ENCODE assay signal across 8 cellular contexts in genomic region chr17:75011788-75012319, GRCh38. TPM values are rescaled to one million over a fixed set of nuclear protein-coding genes. Genes with fewer than 3 reads are reported as not detected.
A peak's percentile ranks its signal among the peaks of the same experiment; 100 is the strongest.
DNase-seq lines count a peak whose midpoint lies in the region; TF ChIP-seq lines count a peak whose summit lies in the region.

No MANE protein-coding gene starts in this region.

- no peak for TF ChIP-seq POLR2A in prostate gland (IDR thresholded peaks at IDR 0.05)

- H3K4me1 ChIP-seq in ascending aorta (peaks cover 4 to 18% of the 10 kb centered on the region in 2 donors), hepatocyte (ENCODE audit: insufficient read depth) (peaks cover 12% of the 10 kb centered on the region), prostate gland (replicated peaks) (peaks cover 5% of the 10 kb centered on the region)

- H3K27me3 ChIP-seq in ascending aorta = no peaks in the 10 kb centered on the region
- H3K27me3 ChIP-seq in hepatocyte = no peaks in the 10 kb centered on the region
- no peaks in the 10 kb centered on the region for H3K27me3 ChIP-seq in prostate gland (replicated peaks; ENCODE audit: insufficient read depth)

- H4K20me1 ChIP-seq in hepatocyte (ENCODE audit: insufficient read depth, poor library complexity, severe bottlenecking) = no peaks in the 10 kb centered on the region

- H3K9me3 ChIP-seq in ascending aorta = no peaks in the 10 kb centered on the region
- H3K9me3 ChIP-seq in hepatocyte (ENCODE audit: low read depth) = no peaks in the 10 kb centered on the region
- H3K9me3 ChIP-seq in prostate gland = no peaks in the 10 kb centered on the region

- peaks cover 17% of the 10 kb centered on the region for H3K79me2 ChIP-seq in hepatocyte

- H3K36me3 ChIP-seq in ascending aorta (peaks cover 0 to 5% of the 10 kb centered on the region in 2 donors), hepatocyte (replicated peaks; ENCODE audit: insufficient read depth, low read depth) (no peaks in the 10 kb centered on the region), prostate gland (no peaks in the 10 kb centered on the region)

- H3K4me3 ChIP-seq in ascending aorta = peak overlapping the region; percentile 68 to 88
- peak overlapping the region; percentile 28 for H3K4me3 ChIP-seq in hepatocyte
- H3K4me3 ChIP-seq in prostate gland = peak overlapping the region; percentile 57 to 62

- WGBS in hepatocyte (ENCODE audit: low lambda C conversion rate, missing lambda C conversion rate) = 41% methylated on average over 11 of the region's 11 CpGs
- WGBS in prostate gland = 10% methylated on average over 11 of the region's 11 CpGs

- DNase-seq in DMS53 treated with DMSO at 0.1 percent for 48 hours (lab: John Stamatoyannopoulos, UW; ENCODE audit: unreplicated experiment) (peak; percentile 43), NCI-H1930 (lab: John Stamatoyannopoulos, UW) (peak; percentile 23 to 47), ascending aorta (ENCODE audit: low spot score in 2 of 2) (peak in 1 of 2 donors; percentile 79), hepatocyte (ENCODE audit: low spot score) (peak; percentile 77), prostate gland (ENCODE audit: low spot score) (peak; percentile 73), NCI-H1105 treated with DMSO at 0.1 percent for 48 hours (lab: John Stamatoyannopoulos, UW) (no peak), T-helper 9 cell (no peak), SKM-1 (lab: John Stamatoyannopoulos, UW; ENCODE audit: unreplicated experiment) (no peak)

- peak overlapping the region; percentile 83 to 91 for H3K27ac ChIP-seq in ascending aorta
- peak overlapping the region; percentile 96 for H3K27ac ChIP-seq in hepatocyte
- H3K27ac ChIP-seq in prostate gland = peak overlapping the region; percentile 90 to 92

- H3K9me2 ChIP-seq in hepatocyte (replicated peaks; ENCODE audit: insufficient read depth) = no peaks in the 10 kb centered on the region

- H3K4me2 ChIP-seq in hepatocyte = peak overlapping the region; percentile 89

- intact Hi-C loops in ascending aorta (cut with DNase I) = loop anchor here (1.0 kb wide), 2 partner anchors 20 to 24 kb away; no protein-coding TSS in a partner anchor
- intact Hi-C loops in prostate gland (cut with DNase I) = no loop called here

- H2AFZ ChIP-seq in hepatocyte = peak overlapping the region; percentile 93

- no peak for TF ChIP-seq CTCF in ascending aorta (IDR thresholded peaks at IDR 0.05)
- no peak for TF ChIP-seq CTCF in hepatocyte (IDR thresholded peaks at IDR 0.05; ENCODE audit: poor library complexity)
- no peak for TF ChIP-seq CTCF in prostate gland (IDR thresholded peaks at IDR 0.05)

RNA-seq across cellular contexts. Expression of gene MRPL58, which starts 0.6 kb away (rescaled TPM):
- total RNA-seq in ascending aorta (14.5 TPM), hepatocyte (39.3 and 49.5 TPM in 2 replicates), prostate gland (10 to 100 TPM; 28.4 to 73.8 TPM)
- polyA plus RNA-seq in hepatocyte = 29.8 and 39.3 TPM in 2 replicates

RNA-seq across cellular contexts. Expression of gene CDR2L, which starts 24.4 kb away (rescaled TPM):
- 54.7 TPM for total RNA-seq in ascending aorta
- total RNA-seq in hepatocyte = 12.8 and 16.4 TPM in 2 replicates
- polyA plus RNA-seq in hepatocyte = 14.6 and 17.0 TPM in 2 replicates
- 10 to 100 TPM; 13.7 to 34.9 TPM for total RNA-seq in prostate gland

RNA-seq across cellular contexts. Expression of gene ATP5PD, which starts 34.9 kb away (rescaled TPM):
- total RNA-seq in ascending aorta = 133 TPM
- total RNA-seq in hepatocyte = 246 and 296 TPM in 2 replicates
- 307 and 332 TPM in 2 replicates for polyA plus RNA-seq in hepatocyte
- total RNA-seq in prostate gland = 100 to 1,000 TPM; 116 to 201 TPM

RNA-seq across cellular contexts. Expression of gene KCTD2, which starts 35.2 kb away (rescaled TPM):
- total RNA-seq in ascending aorta = 31.4 TPM
- 17.5 and 19.1 TPM in 2 replicates for total RNA-seq in hepatocyte
- polyA plus RNA-seq in hepatocyte = 10.1 and 12.7 TPM in 2 replicates
- 100 to 1,000 TPM in 1 of 2 donors, 10 to 100 TPM in 1; 24.4 to 104 TPM for total RNA-seq in prostate gland

RNA-seq across cellular contexts. Expression of gene HID1, which starts 39.3 kb away (rescaled TPM):
- total RNA-seq in ascending aorta = 103 TPM
- 13.2 and 15.3 TPM in 2 replicates for total RNA-seq in hepatocyte
- 43.4 and 55.5 TPM in 2 replicates for polyA plus RNA-seq in hepatocyte
- 100 to 1,000 TPM in 1 of 2 donors, 10 to 100 TPM in 1; 87.1 to 101 TPM for total RNA-seq in prostate gland

Comparison
In these comparisons a context has a peak if more than half of its experiments do, and no peak if none do; other contexts are left out.
1. DNase-seq: peak in DMS53 treated with DMSO at 0.1 percent for 48 hours (single experiment), NCI-H1930 (2 of 2), hepatocyte (single experiment) and prostate gland (single experiment); none in NCI-H1105 treated with DMSO at 0.1 percent for 48 hours (single experiment), T-helper 9 cell (single experiment) and SKM-1 (single experiment).
2. H3K4me3 ChIP-seq: peak in every context shown above with its lines; median percentile 78 in ascending aorta; 60 in prostate gland; 28 in hepatocyte.
3. Peak in every context shown above with its lines, with median percentiles within 50 percentile points of each other: H3K27ac ChIP-seq.